In the genomic region with DNA sequence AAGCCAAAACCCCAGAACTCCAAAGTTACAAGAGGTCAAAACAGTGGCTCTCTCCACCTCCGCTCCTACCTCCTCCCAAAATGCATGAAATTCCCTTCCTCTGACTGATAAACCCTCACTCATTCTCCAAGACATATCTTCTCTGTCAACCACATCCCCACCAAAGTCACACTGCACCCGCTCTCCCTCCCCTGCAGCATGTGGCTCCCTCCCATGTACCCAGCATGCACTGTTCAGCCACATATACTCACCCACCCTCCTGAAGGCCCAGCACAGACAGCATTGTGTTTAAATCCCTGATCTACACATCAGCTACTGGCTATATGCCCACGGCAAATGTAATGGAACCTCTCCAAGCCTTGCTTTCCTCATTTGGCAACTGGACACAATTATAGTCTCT, we compare ENCODE assay signal across 18 cellular contexts. TPM values are rescaled to one million over a fixed set of nuclear protein-coding genes. Genes with fewer than 3 reads are reported as not detected.
DNase-seq lines count a peak whose midpoint lies in the region; ATAC-seq and TF ChIP-seq lines count a peak whose summit lies in the region.
"Had no signal": no experiment of that assay in that cellular context is flagged by ENCODE, and none has a peak within 500 bp of the region (broad histone marks: within the 10 kb centered on the region; RNA-seq: fewer than 3 reads in every experiment).

No MANE protein-coding gene starts in this region.

- ATAC-seq in HG02981 (IDR thresholded peaks at IDR 0.05; ENCODE audit: unreplicated experiment), result no peak

- H3K79me2 ChIP-seq in neural progenitor cell (ENCODE audit: low read depth), result no peaks in the 10 kb centered on the region

- H3F3A ChIP-seq in neural progenitor cell (ENCODE audit: low read depth), result peaks cover 13% of the 10 kb centered on the region

- no peak overlapping the region for H3K4me2 ChIP-seq in neural progenitor cell

- H3K9ac ChIP-seq in neural progenitor cell, result no peak overlapping the region

- H3K4me3 ChIP-seq in brain microvascular endothelial cell (ENCODE audit: low read depth, low read length), result no peak overlapping the region
- H3K4me3 ChIP-seq in neural progenitor cell, result no peak overlapping the region
- no peak overlapping the region for H3K4me3 ChIP-seq in coronary artery
- H3K4me3 ChIP-seq: SK-N-MC had no signal

- H3K36me3 Mint-ChIP-seq in neural progenitor cell, result no peaks in the 10 kb centered on the region
- no peaks in the 10 kb centered on the region for H3K36me3 Mint-ChIP-seq in activated T-helper 1 cell treated with anti-CD3 and anti-CD28 coated beads, Interleukin-12 subunit alpha, Interleukin-12 subunit beta, Interleukin-2, Interleukin-4 antibody, amounts not matched to agents 30 ng/mL and 10 ng/mL and 1 ng/mL, durations not matched to agents 14 hours and 24 hours and 36 hours (ENCODE audit: low read depth)
- H3K36me3 Mint-ChIP-seq: type B pancreatic cell had no signal

- no peak overlapping the region for H3K4me3 Mint-ChIP-seq in neural progenitor cell
- no peak overlapping the region for H3K4me3 Mint-ChIP-seq in activated T-helper 1 cell treated with anti-CD3 and anti-CD28 coated beads, Interleukin-12 subunit alpha, Interleukin-12 subunit beta, Interleukin-2, Interleukin-4 antibody, amounts not matched to agents 30 ng/mL and 10 ng/mL and 1 ng/mL, durations not matched to agents 14 hours and 24 hours and 36 hours
- H3K4me3 Mint-ChIP-seq: activated T-cell treated with anti-CD3 and anti-CD28 coated beads, Interleukin-2, amount 50 U/mL, for 24 hours; type B pancreatic cell had no signal

- peaks cover 18% of the 10 kb centered on the region for H3K4me1 Mint-ChIP-seq in neural progenitor cell
- H3K4me1 Mint-ChIP-seq in activated T-helper 1 cell treated with anti-CD3 and anti-CD28 coated beads, Interleukin-12 subunit alpha, Interleukin-12 subunit beta, Interleukin-2, Interleukin-4 antibody, amounts not matched to agents 30 ng/mL and 10 ng/mL and 1 ng/mL, durations not matched to agents 14 hours and 24 hours and 36 hours (ENCODE audit: low read depth), result peaks cover 13% of the 10 kb centered on the region

- H3K36me3 ChIP-seq in KOPT-K1 (ENCODE audit: insufficient read depth, low read length) (no peaks in the 10 kb centered on the region), brain microvascular endothelial cell (replicated peaks) (no peaks in the 10 kb centered on the region), neural progenitor cell (no peaks in the 10 kb centered on the region)

- H3K4me1 ChIP-seq in neural progenitor cell, result peaks cover 19% of the 10 kb centered on the region

- H3K27me3 ChIP-seq in brain microvascular endothelial cell (replicated peaks), result no peaks in the 10 kb centered on the region
- H3K27me3 ChIP-seq in neural progenitor cell, result peaks cover 10% of the 10 kb centered on the region

- H3K27ac Mint-ChIP-seq in neural progenitor cell, result peak overlapping the region; percentile 2
- H3K27ac Mint-ChIP-seq in activated T-helper 1 cell treated with anti-CD3 and anti-CD28 coated beads, Interleukin-12 subunit alpha, Interleukin-12 subunit beta, Interleukin-2, Interleukin-4 antibody, amounts not matched to agents 30 ng/mL and 10 ng/mL and 1 ng/mL, durations not matched to agents 14 hours and 24 hours and 36 hours, result no peak overlapping the region
- H3K27ac Mint-ChIP-seq: activated T-cell treated with anti-CD3 and anti-CD28 coated beads, Interleukin-2, amount 50 U/mL, for 24 hours; type B pancreatic cell had no signal

- in situ Hi-C loops in brain microvascular endothelial cell (cut with HindIII; ENCODE audit: low pct_ligation_motif_present, low sequenced_read_pairs), result no loop called here

- H3K9me3 ChIP-seq in KOPT-K1 (ENCODE audit: insufficient read depth, low read length, poor library complexity, severe bottlenecking), result no peaks in the 10 kb centered on the region
- H3K9me3 ChIP-seq in neural progenitor cell (ENCODE audit: low read depth), result no peaks in the 10 kb centered on the region

- intact Hi-C loops in activated T-helper 1 cell treated with anti-CD3 and anti-CD28 coated beads, Interleukin-12 subunit alpha, Interleukin-12 subunit beta, Interleukin-2, Interleukin-4 antibody, amounts not matched to agents 30 ng/mL and 10 ng/mL and 1 ng/mL, durations not matched to agents 14 hours and 24 hours and 36 hours (cut with micrococcal nuclease), result no loop called here

- no peaks in the 10 kb centered on the region for H3K9me3 Mint-ChIP-seq in neural progenitor cell
- H3K9me3 Mint-ChIP-seq in activated T-helper 1 cell treated with anti-CD3 and anti-CD28 coated beads, Interleukin-12 subunit alpha, Interleukin-12 subunit beta, Interleukin-2, Interleukin-4 antibody, amounts not matched to agents 30 ng/mL and 10 ng/mL and 1 ng/mL, durations not matched to agents 14 hours and 24 hours and 36 hours, result no peaks in the 10 kb centered on the region
- H3K9me3 Mint-ChIP-seq: activated T-cell treated with anti-CD3 and anti-CD28 coated beads, Interleukin-2, amount 50 U/mL, for 24 hours; type B pancreatic cell had no signal

- DNase-seq in EL (peak; percentile 91), brain microvascular endothelial cell (peak; percentile 32), neural progenitor cell (ENCODE audit: low spot score) (no peak), coronary artery (ENCODE audit: low spot score) (no peak)
- DNase-seq in activated T-helper 1 cell treated with anti-CD3 and anti-CD28 coated beads, Interleukin-12 subunit alpha, Interleukin-12 subunit beta, Interleukin-2, Interleukin-4 antibody, amounts not matched to agents 30 ng/mL and 10 ng/mL and 1 ng/mL, durations not matched to agents 14 hours and 24 hours and 36 hours (ENCODE audit: low spot score), result no peak
- DNase-seq in stimulated activated CD4-positive, alpha-beta T cell treated with anti-CD3 and anti-CD28 coated beads, Interleukin-2, amount 100 ng/mL, for 48 hours, result no peak
- DNase-seq: activated T-cell treated with anti-CD3 and anti-CD28 coated beads, Interleukin-2, amount 50 U/mL, for 24 hours; head of caudate nucleus; NCI-H187 treated with DMSO at 0.1 percent for 48 hours; nucleus accumbens; stimulated activated CD4-positive, alpha-beta T cell treated with anti-CD3 and anti-CD28 coated beads, Interleukin-15, amount 100 ng/mL, for 24 hours; stimulated activated CD8-positive, alpha-beta memory T cell treated with anti-CD3 and anti-CD28 coated beads, Interleukin-4, amount 100 ng/mL, for 48 hours had no signal

- no peaks in the 10 kb centered on the region for H4K20me1 ChIP-seq in neural progenitor cell (ENCODE audit: low read depth)

- H3K27me3 Mint-ChIP-seq in neural progenitor cell (ENCODE audit: insufficient read depth, low read depth), result peaks cover 11% of the 10 kb centered on the region
- H3K27me3 Mint-ChIP-seq in activated T-helper 1 cell treated with anti-CD3 and anti-CD28 coated beads, Interleukin-12 subunit alpha, Interleukin-12 subunit beta, Interleukin-2, Interleukin-4 antibody, amounts not matched to agents 30 ng/mL and 10 ng/mL and 1 ng/mL, durations not matched to agents 14 hours and 24 hours and 36 hours (ENCODE audit: insufficient read depth), result no peaks in the 10 kb centered on the region
- H3K27me3 Mint-ChIP-seq: activated T-cell treated with anti-CD3 and anti-CD28 coated beads, Interleukin-2, amount 50 U/mL, for 24 hours had no signal

- H3K27ac ChIP-seq in KOPT-K1 (ENCODE audit: low read depth, low read length, poor library complexity, severe bottlenecking) (peak overlapping the region; percentile 3), brain microvascular endothelial cell (no peak overlapping the region), neural progenitor cell (no peak overlapping the region), coronary artery (no peak overlapping the region)
- H3K27ac ChIP-seq: SK-N-MC had no signal

- H2AFZ ChIP-seq in neural progenitor cell (replicated peaks), result no peak overlapping the region

- no peak for TF ChIP-seq CTCF in brain microvascular endothelial cell (IDR thresholded peaks at IDR 0.05; ENCODE audit: low read depth, low read length, missing control alignments)
- no peak for TF ChIP-seq CTCF in neural progenitor cell (IDR thresholded peaks at IDR 0.05)
- no peak for TF ChIP-seq CTCF in coronary artery (IDR thresholded peaks at IDR 0.05)

RNA-seq across cellular contexts. Expression of a gene that starts 5.5 kb away (rescaled TPM):
- total RNA-seq in neural progenitor cell (ENCODE audit: low replicate concordance), result 17.2 and 17.4 TPM in 2 replicates
- not detected in 2 replicates for total RNA-seq in activated T-helper 1 cell treated with anti-CD3 and anti-CD28 coated beads, Interleukin-12 subunit alpha, Interleukin-12 subunit beta, Interleukin-2, Interleukin-4 antibody, amounts not matched to agents 30 ng/mL and 10 ng/mL and 1 ng/mL, durations not matched to agents 14 hours and 24 hours and 36 hours

RNA-seq across cellular contexts. Expression of a gene that starts 17.6 kb away (rescaled TPM):
- 6.2 and 9.5 TPM in 2 replicates for total RNA-seq in neural progenitor cell (ENCODE audit: low replicate concordance)
- total RNA-seq in activated T-helper 1 cell treated with anti-CD3 and anti-CD28 coated beads, Interleukin-12 subunit alpha, Interleukin-12 subunit beta, Interleukin-2, Interleukin-4 antibody, amounts not matched to agents 30 ng/mL and 10 ng/mL and 1 ng/mL, durations not matched to agents 14 hours and 24 hours and 36 hours, result 75.9 and 78.4 TPM in 2 replicates

RNA-seq across cellular contexts. Expression of a gene that starts 18.4 kb away (rescaled TPM):
- 23.2 and 54.9 TPM in 2 replicates for total RNA-seq in neural progenitor cell (ENCODE audit: low replicate concordance)
- 50.9 and 51.3 TPM in 2 replicates for total RNA-seq in activated T-helper 1 cell treated with anti-CD3 and anti-CD28 coated beads, Interleukin-12 subunit alpha, Interleukin-12 subunit beta, Interleukin-2, Interleukin-4 antibody, amounts not matched to agents 30 ng/mL and 10 ng/mL and 1 ng/mL, durations not matched to agents 14 hours and 24 hours and 36 hours

RNA-seq across cellular contexts. Expression of a gene that starts 37.1 kb away (rescaled TPM):
- not detected in 2 replicates for total RNA-seq in neural progenitor cell (ENCODE audit: low replicate concordance)
- not detected in 2 replicates for total RNA-seq in activated T-helper 1 cell treated with anti-CD3 and anti-CD28 coated beads, Interleukin-12 subunit alpha, Interleukin-12 subunit beta, Interleukin-2, Interleukin-4 antibody, amounts not matched to agents 30 ng/mL and 10 ng/mL and 1 ng/mL, durations not matched to agents 14 hours and 24 hours and 36 hours
- total RNA-seq: aorta, liver had no signal

RNA-seq across cellular contexts. Expression of a gene that starts 55.7 kb away (rescaled TPM):
- total RNA-seq in neural progenitor cell (ENCODE audit: low replicate concordance), result not detected in 2 replicates
- total RNA-seq in activated T-helper 1 cell treated with anti-CD3 and anti-CD28 coated beads, Interleukin-12 subunit alpha, Interleukin-12 subunit beta, Interleukin-2, Interleukin-4 antibody, amounts not matched to agents 30 ng/mL and 10 ng/mL and 1 ng/mL, durations not matched to agents 14 hours and 24 hours and 36 hours, result not detected in 2 replicates
- total RNA-seq: aorta, liver had no signal

Comparison
In these comparisons a context has a peak if more than half of its experiments do, and no peak if none do; other contexts are left out.
1. DNase-seq: peak in EL (single experiment) and brain microvascular endothelial cell (single experiment); none in neural progenitor cell (single experiment), activated T-helper 1 cell treated with anti-CD3 and anti-CD28 coated beads, Interleukin-12 subunit alpha, Interleukin-12 subunit beta, Interleukin-2, Interleukin-4 antibody, amounts not matched to agents 30 ng/mL and 10 ng/mL and 1 ng/mL, durations not matched to agents 14 hours and 24 hours and 36 hours (single experiment), stimulated activated CD4-positive, alpha-beta T cell treated with anti-CD3 and anti-CD28 coated beads, Interleukin-2, amount 100 ng/mL, for 48 hours (0 of 2) and coronary artery (single experiment).
2. RNA of a gene that starts 5.5 kb away (total RNA-seq): 17.2 to 17.4 TPM in neural progenitor cell; not detected in activated T-helper 1 cell treated with anti-CD3 and anti-CD28 coated beads, Interleukin-12 subunit alpha, Interleukin-12 subunit beta, Interleukin-2, Interleukin-4 antibody, amounts not matched to agents 30 ng/mL and 10 ng/mL and 1 ng/mL, durations not matched to agents 14 hours and 24 hours and 36 hours; every median in the first group is over 10 times any median in the second.